ENCODE assay signal across 21 cellular contexts in the genomic region with DNA sequence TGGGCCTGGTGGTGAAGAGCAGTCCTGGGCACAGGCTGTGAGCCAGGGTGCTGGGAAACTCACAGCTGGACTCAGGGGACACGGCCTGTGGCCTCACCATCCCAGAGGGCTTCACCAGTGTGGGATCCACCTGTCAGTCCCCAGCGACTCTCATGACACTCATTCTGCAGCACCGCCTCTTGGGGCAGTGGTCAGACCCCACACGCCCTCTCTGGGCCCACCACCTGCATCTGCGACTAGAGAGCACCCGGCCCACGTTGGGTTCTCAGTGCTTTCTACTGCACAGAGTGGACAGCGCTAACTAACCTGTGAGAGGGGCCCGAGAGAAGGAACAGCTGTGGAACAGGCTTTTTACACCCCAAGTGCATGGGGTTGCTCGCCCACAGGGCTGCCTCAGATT.
"Had no signal": no experiment of that assay in that cellular context is flagged by ENCODE, and none has a peak within 500 bp of the region (broad histone marks: within the 10 kb centered on the region; RNA-seq: fewer than 3 reads in every experiment).

No MANE protein-coding gene starts in this region.

- H3K27me3 ChIP-seq: esophagus muscularis mucosa, gastroesophageal sphincter, sigmoid colon, stomach, transverse colon had no signal

- H3K36me3 ChIP-seq: esophagus muscularis mucosa, neutrophil, sigmoid colon, thoracic aorta, transverse colon had no signal

- ATAC-seq: gastroesophageal sphincter, left colon, psoas muscle had no signal

- DNase-seq: cortex of kidney; effector memory CD4-positive, alpha-beta T cell; foreskin fibroblast; glutamatergic neuron; immature natural killer cell; left colon; mesendoderm; naive B cell; psoas muscle; retina; sigmoid colon; stimulated activated CD4-positive, alpha-beta T cell treated with anti-CD3 and anti-CD28 coated beads, Interleukin-12 subunit alpha, Interleukin-12 subunit beta, amount 100 ng/mL, for 4 hours; stimulated activated naive CD4-positive, alpha-beta T cell; stomach; transverse colon had no signal

- H3K9me3 ChIP-seq: esophagus muscularis mucosa, gastroesophageal sphincter, neutrophil, psoas muscle, sigmoid colon, stomach, thoracic aorta, transverse colon had no signal

- H3K4me1 ChIP-seq: psoas muscle had no signal

- H3K4me3 ChIP-seq: esophagus muscularis mucosa, gastroesophageal sphincter, psoas muscle, sigmoid colon, skin epidermis, stomach, thoracic aorta, transverse colon had no signal

- H3K27ac ChIP-seq: epithelial cell of prostate, esophagus muscularis mucosa, gastroesophageal sphincter, neutrophil, psoas muscle, sigmoid colon, skin epidermis, stomach, thoracic aorta, transverse colon had no signal
